ENCODE assay signal across 25 cellular contexts in genomic region chr1:117708323-117709288, GRCh38.
A peak's percentile ranks its signal among the peaks of the same experiment; 100 is the strongest.
DNase-seq lines count a peak whose midpoint lies in the region; ATAC-seq, FAIRE-seq and TF ChIP-seq lines count a peak whose summit lies in the region.
"Had no signal": no experiment of that assay in that cellular context is flagged by ENCODE, and none has a peak within 500 bp of the region (broad histone marks: within the 10 kb centered on the region; RNA-seq: fewer than 3 reads in every experiment).

No MANE protein-coding gene starts in this region.

- in situ Hi-C loops in K562 (cut with MboI) = no loop called here

- H3K27ac ChIP-seq in K562 (ENCODE audit: extremely low read depth, low read depth, low read length) = peak overlapping the region; percentile 59
- H3K27ac ChIP-seq in rectal smooth muscle tissue (ENCODE audit: low read depth, low read length) = peak overlapping the region; percentile 32
- H3K27ac ChIP-seq: RWPE1, SK-N-MC, upper lobe of right lung had no signal

- H3K4me1 Mint-ChIP-seq in activated T-helper 2 cell treated with anti-CD3 and anti-CD28 coated beads, Interferon-gamma antibody, Interleukin-2, Interleukin-4, amounts not matched to agents 10 μg/mL and 5 μg/mL and 100 μg/mL, durations not matched to agents 14 hours and 24 hours and 36 hours (ENCODE audit: low read depth) = no peaks in the 10 kb centered on the region

- TF ChIP-seq POLR2A in K562 (conservative IDR thresholded peaks at IDR 0.05) = no peak

- H3K4me3 ChIP-seq in K562 (no peak overlapping the region), rectal smooth muscle tissue (ENCODE audit: low read length) (no peak overlapping the region)
- H3K4me3 ChIP-seq: ascending aorta, SK-N-MC, upper lobe of right lung had no signal

- H3K4me2 ChIP-seq in K562 (ENCODE audit: insufficient read depth, low read length) = peak overlapping the region; percentile 57

- peak overlapping the region; percentile 78 for H2AFZ ChIP-seq in K562 (ENCODE audit: low read depth, low read length)

- H3K9me3 ChIP-seq in K562 (replicated peaks; ENCODE audit: control insufficient read depth, insufficient read depth, low read depth, low read length) = peaks cover 20% of the 10 kb centered on the region
- H3K9me3 ChIP-seq: ascending aorta, upper lobe of right lung had no signal

- H3K9me3 Mint-ChIP-seq in activated T-helper 2 cell treated with anti-CD3 and anti-CD28 coated beads, Interferon-gamma antibody, Interleukin-2, Interleukin-4, amounts not matched to agents 10 μg/mL and 5 μg/mL and 100 μg/mL, durations not matched to agents 14 hours and 24 hours and 36 hours = peaks cover 6% of the 10 kb centered on the region
- H3K9me3 Mint-ChIP-seq: activated CD8-positive, alpha-beta T cell treated with anti-CD3 and anti-CD28 coated beads for 36 hours; dendritic cell treated with granulocyte-macrophage colony-stimulating factor and Interleukin-4, amounts not matched to agents 40 ng/mL and 50 ng/mL, for 4 days had no signal

- BruUV-seq in K562 (replicated peaks; lab: Mats Ljungman, UMichigan) = no TSS peak

- no peaks in the 10 kb centered on the region for H4K20me1 ChIP-seq in K562 (replicated peaks; ENCODE audit: control insufficient read depth, insufficient read depth, low read length)

- H3K4me1 ChIP-seq in K562 (replicated peaks in 1 of 2; ENCODE audit: control insufficient read depth in 2 of 2, insufficient read depth in 2 of 2, low read length in 2 of 2) (peaks cover 9 to 18% of the 10 kb centered on the region in 2 experiments; a peak in 3 of 5 replicates), rectal smooth muscle tissue (ENCODE audit: control insufficient read depth, insufficient read depth, low read length) (peaks cover 3% of the 10 kb centered on the region)
- H3K4me1 ChIP-seq: upper lobe of right lung had no signal

- CTCF ChIA-PET in K562 (lab: Yijun Ruan, JAX; ENCODE audit: low intra/inter-chr PET ratio) = no interaction called here

- H3K79me2 ChIP-seq in K562 (ENCODE audit: control insufficient read depth, insufficient read depth, low read length) = no peaks in the 10 kb centered on the region

- peak; percentile 82 for ATAC-seq in K562
- ATAC-seq in GM21381 (IDR thresholded peaks at IDR 0.05; ENCODE audit: unreplicated experiment) = no peak
- ATAC-seq: activated CD8-positive, alpha-beta T cell treated with anti-CD3 and anti-CD28 coated beads for 36 hours; activated naive CD4-positive, alpha-beta T cell treated with anti-CD3 and anti-CD28 coated beads, Interleukin-2, amount 50 U/mL, for 72 hours; upper lobe of right lung had no signal

- H3K9me1 ChIP-seq in K562 (ENCODE audit: control insufficient read depth, insufficient read depth, low read length) = no peaks in the 10 kb centered on the region

- DNase-seq in HUDEP-2 (lab: John Stamatoyannopoulos, UW; ENCODE audit: unreplicated experiment in 76 of 76) (peak in 46 of 76 experiments; percentile 5 to 67 (median 40)), K562 (ENCODE audit: extremely low read depth in 1 of 4, low spot score in 3 of 4) (peak; percentile 39 to 85 (median 60)), iPS DF 19.7 (ENCODE audit: low read depth, low spot score) (peak; percentile 40), epidermal melanocyte (ENCODE audit: insufficient read length, low spot score) (no peak), EL (no peak)
- no peak for DNase-seq in activated T-helper 2 cell treated with anti-CD3 and anti-CD28 coated beads, Interferon-gamma antibody, Interleukin-2, Interleukin-4, amounts not matched to agents 10 μg/mL and 5 μg/mL and 100 μg/mL, durations not matched to agents 14 hours and 24 hours and 36 hours (ENCODE audit: low spot score)
- DNase-seq: ACHN; activated CD4-positive, CD25-positive, alpha-beta regulatory T cell treated with anti-CD3 and anti-CD28 coated beads, Interleukin-2, amount 50 U/mL, for 72 hours; activated CD8-positive, alpha-beta T cell treated with anti-CD3 and anti-CD28 coated beads for 36 hours; DMS153; mesenchymal stem cell; NCI-H1436 treated with DMSO at 0.1 percent for 48 hours; NCI-H2107; NCI-H446 treated with DMSO at 0.1 percent for 48 hours; retina; stimulated activated CD4-positive, alpha-beta T cell treated with anti-CD3 and anti-CD28 coated beads, Interleukin-2, amount 100 ng/mL, for 24 hours; upper lobe of right lung had no signal

- H3K36me3 ChIP-seq in K562 (ENCODE audit: control insufficient read depth, insufficient read depth, low read length) = no peaks in the 10 kb centered on the region
- H3K36me3 ChIP-seq in rectal smooth muscle tissue (ENCODE audit: control insufficient read depth, insufficient read depth, low read length) = no peaks in the 10 kb centered on the region
- H3K36me3 ChIP-seq: ascending aorta, upper lobe of right lung had no signal

- POLR2A ChIA-PET in K562 (lab: Yijun Ruan, JAX) = interaction anchor here (1.0 kb wide), 1 partner anchor 102 kb away, joined by 4 read pairs; the partner anchor contains the start of gene TENT5C

- H3K27me3 ChIP-seq in K562 (ENCODE audit: control insufficient read depth in 2 of 2, insufficient read depth in 2 of 2, low read length in 2 of 2) = no peaks in the 10 kb centered on the region
- no peaks in the 10 kb centered on the region for H3K27me3 ChIP-seq in rectal smooth muscle tissue (ENCODE audit: control insufficient read depth, insufficient read depth, low read length)
- H3K27me3 ChIP-seq: ascending aorta, upper lobe of right lung had no signal

- TF ChIP-seq CTCF in K562 (IDR thresholded peaks at IDR 0.05 in 2 of 3, conservative IDR thresholded peaks at IDR 0.05 in 1 of 3; ENCODE audit: insufficient read depth in 2 of 3, low read depth in 1 of 3, low read length in 3 of 3) = no peak

- no peak overlapping the region for H3K27ac Mint-ChIP-seq in activated T-helper 2 cell treated with anti-CD3 and anti-CD28 coated beads, Interferon-gamma antibody, Interleukin-2, Interleukin-4, amounts not matched to agents 10 μg/mL and 5 μg/mL and 100 μg/mL, durations not matched to agents 14 hours and 24 hours and 36 hours
- H3K27ac Mint-ChIP-seq: activated CD8-positive, alpha-beta T cell treated with anti-CD3 and anti-CD28 coated beads for 36 hours; activated naive CD4-positive, alpha-beta T cell treated with anti-CD3 and anti-CD28 coated beads, Interleukin-2, amount 50 U/mL, for 72 hours; dendritic cell treated with granulocyte-macrophage colony-stimulating factor and Interleukin-4, amounts not matched to agents 40 ng/mL and 50 ng/mL, for 4 days had no signal

- H3K4me3 Mint-ChIP-seq in activated T-helper 2 cell treated with anti-CD3 and anti-CD28 coated beads, Interferon-gamma antibody, Interleukin-2, Interleukin-4, amounts not matched to agents 10 μg/mL and 5 μg/mL and 100 μg/mL, durations not matched to agents 14 hours and 24 hours and 36 hours (ENCODE audit: low read depth) = no peak overlapping the region
- H3K4me3 Mint-ChIP-seq: activated CD8-positive, alpha-beta T cell treated with anti-CD3 and anti-CD28 coated beads for 36 hours; dendritic cell treated with granulocyte-macrophage colony-stimulating factor and Interleukin-4, amounts not matched to agents 40 ng/mL and 50 ng/mL, for 4 days had no signal

- FAIRE-seq in K562 (lab: Jason Lieb, UNC) = peak; percentile 86
- FAIRE-seq: G401.6 had no signal

- intact Hi-C loops in K562 (cut with micrococcal nuclease) = no loop called here
- intact Hi-C loops in activated T-helper 2 cell treated with anti-CD3 and anti-CD28 coated beads, Interferon-gamma antibody, Interleukin-2, Interleukin-4, amounts not matched to agents 10 μg/mL and 5 μg/mL and 100 μg/mL, durations not matched to agents 14 hours and 24 hours and 36 hours (cut with micrococcal nuclease) = no loop called here

- no peaks in the 10 kb centered on the region for H3K36me3 Mint-ChIP-seq in activated T-helper 2 cell treated with anti-CD3 and anti-CD28 coated beads, Interferon-gamma antibody, Interleukin-2, Interleukin-4, amounts not matched to agents 10 μg/mL and 5 μg/mL and 100 μg/mL, durations not matched to agents 14 hours and 24 hours and 36 hours (ENCODE audit: low read depth)
- H3K36me3 Mint-ChIP-seq: activated naive CD4-positive, alpha-beta T cell treated with anti-CD3 and anti-CD28 coated beads, Interleukin-2, amount 50 U/mL, for 72 hours had no signal

- H3K27me3 Mint-ChIP-seq in activated T-helper 2 cell treated with anti-CD3 and anti-CD28 coated beads, Interferon-gamma antibody, Interleukin-2, Interleukin-4, amounts not matched to agents 10 μg/mL and 5 μg/mL and 100 μg/mL, durations not matched to agents 14 hours and 24 hours and 36 hours (ENCODE audit: low read depth) = peaks cover 10% of the 10 kb centered on the region
- H3K27me3 Mint-ChIP-seq: dendritic cell treated with granulocyte-macrophage colony-stimulating factor and Interleukin-4, amounts not matched to agents 40 ng/mL and 50 ng/mL, for 4 days had no signal

- no peak; the same call in 1 of the 2 replicates for TF ChIP-seq EP300 in K562 (IDR thresholded peaks at IDR 0.05; ENCODE audit: low read length)

- no peak for TF ChIP-seq RAD21 in K562 (CRISPR knock-in tag; conservative IDR thresholded peaks at IDR 0.05 in 1 of 2, IDR thresholded peaks at IDR 0.05 in 1 of 2)

- H3K9ac ChIP-seq in K562 (ENCODE audit: insufficient read depth in 1 of 2, low read depth in 2 of 2, low read length in 2 of 2) (peak overlapping the region; percentile 8 to 47; a peak in 3 of 4 replicates), rectal smooth muscle tissue (ENCODE audit: low read length) (no peak overlapping the region)

- WGBS in K562 (ENCODE audit: insufficient coverage, low coverage, missing lambda C conversion rate) = 44% methylated on average over 15 of the region's 15 CpGs

TF ChIP-seq in K562, 482 proteins besides CTCF, POLR2A, EP300 and RAD21 (continues in another document):
- TF ChIP-seq KAT7 (CRISPR knock-in tag; IDR thresholded peaks at IDR 0.05; ENCODE audit: borderline replicate concordance) = no peak
- no peak for TF ChIP-seq SMAD4 (CRISPR knock-in tag; conservative IDR thresholded peaks at IDR 0.05)
- peak in 1 of 2 experiments; percentile 35 for TF ChIP-seq E2F6 (IDR thresholded peaks at IDR 0.05; ENCODE audit: borderline replicate concordance in 1 of 2, extremely low read depth in 1 of 2, insufficient read depth in 1 of 2, insufficient read length in 1 of 2, low read depth in 1 of 2, low read length in 1 of 2, poor library complexity in 1 of 2, severe bottlenecking in 1 of 2)
- TF ChIP-seq ZNF316 (IDR thresholded peaks at IDR 0.05) = peak; percentile 96
- TF ChIP-seq SRF (CRISPR knock-in tag; IDR thresholded peaks at IDR 0.05) = no peak
- no peak for TF ChIP-seq SMARCE1 (IDR thresholded peaks at IDR 0.05)

Comparison
In these comparisons a context has a peak if more than half of its experiments do, and no peak if none do; other contexts are left out.
1. DNase-seq: peak in HUDEP-2 (46 of 76), K562 (4 of 4) and iPS DF 19.7 (single experiment); none in epidermal melanocyte (single experiment), EL (single experiment) and activated T-helper 2 cell treated with anti-CD3 and anti-CD28 coated beads, Interferon-gamma antibody, Interleukin-2, Interleukin-4, amounts not matched to agents 10 μg/mL and 5 μg/mL and 100 μg/mL, durations not matched to agents 14 hours and 24 hours and 36 hours (single experiment).